Comparison of ENCODE assay signal across 1 cellular context in genomic region chr11:62909107-62909894, GRCh38.
TF ChIP-seq lines count a peak whose summit lies in the region.

No MANE protein-coding gene starts in this region.

TF ChIP-seq in K562, 482 proteins besides CTCF, POLR2A, EP300 and RAD21 (continued from another document):
- TF ChIP-seq, protein P1, sequence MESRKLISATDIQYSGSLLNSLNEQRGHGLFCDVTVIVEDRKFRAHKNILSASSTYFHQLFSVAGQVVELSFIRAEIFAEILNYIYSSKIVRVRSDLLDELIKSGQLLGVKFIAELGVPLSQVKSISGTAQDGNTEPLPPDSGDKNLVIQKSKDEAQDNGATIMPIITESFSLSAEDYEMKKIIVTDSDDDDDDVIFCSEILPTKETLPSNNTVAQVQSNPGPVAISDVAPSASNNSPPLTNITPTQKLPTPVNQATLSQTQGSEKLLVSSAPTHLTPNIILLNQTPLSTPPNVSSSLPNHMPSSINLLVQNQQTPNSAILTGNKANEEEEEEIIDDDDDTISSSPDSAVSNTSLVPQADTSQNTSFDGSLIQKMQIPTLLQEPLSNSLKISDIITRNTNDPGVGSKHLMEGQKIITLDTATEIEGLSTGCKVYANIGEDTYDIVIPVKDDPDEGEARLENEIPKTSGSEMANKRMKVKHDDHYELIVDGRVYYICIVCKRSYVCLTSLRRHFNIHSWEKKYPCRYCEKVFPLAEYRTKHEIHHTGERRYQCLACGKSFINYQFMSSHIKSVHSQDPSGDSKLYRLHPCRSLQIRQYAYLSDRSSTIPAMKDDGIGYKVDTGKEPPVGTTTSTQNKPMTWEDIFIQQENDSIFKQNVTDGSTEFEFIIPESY (CRISPR knock-in tag; IDR thresholded peaks at IDR 0.05): 0 out of 2 replicates have a peak, but pooled peaks have one; percentile 36
- TF ChIP-seq, protein P2, sequence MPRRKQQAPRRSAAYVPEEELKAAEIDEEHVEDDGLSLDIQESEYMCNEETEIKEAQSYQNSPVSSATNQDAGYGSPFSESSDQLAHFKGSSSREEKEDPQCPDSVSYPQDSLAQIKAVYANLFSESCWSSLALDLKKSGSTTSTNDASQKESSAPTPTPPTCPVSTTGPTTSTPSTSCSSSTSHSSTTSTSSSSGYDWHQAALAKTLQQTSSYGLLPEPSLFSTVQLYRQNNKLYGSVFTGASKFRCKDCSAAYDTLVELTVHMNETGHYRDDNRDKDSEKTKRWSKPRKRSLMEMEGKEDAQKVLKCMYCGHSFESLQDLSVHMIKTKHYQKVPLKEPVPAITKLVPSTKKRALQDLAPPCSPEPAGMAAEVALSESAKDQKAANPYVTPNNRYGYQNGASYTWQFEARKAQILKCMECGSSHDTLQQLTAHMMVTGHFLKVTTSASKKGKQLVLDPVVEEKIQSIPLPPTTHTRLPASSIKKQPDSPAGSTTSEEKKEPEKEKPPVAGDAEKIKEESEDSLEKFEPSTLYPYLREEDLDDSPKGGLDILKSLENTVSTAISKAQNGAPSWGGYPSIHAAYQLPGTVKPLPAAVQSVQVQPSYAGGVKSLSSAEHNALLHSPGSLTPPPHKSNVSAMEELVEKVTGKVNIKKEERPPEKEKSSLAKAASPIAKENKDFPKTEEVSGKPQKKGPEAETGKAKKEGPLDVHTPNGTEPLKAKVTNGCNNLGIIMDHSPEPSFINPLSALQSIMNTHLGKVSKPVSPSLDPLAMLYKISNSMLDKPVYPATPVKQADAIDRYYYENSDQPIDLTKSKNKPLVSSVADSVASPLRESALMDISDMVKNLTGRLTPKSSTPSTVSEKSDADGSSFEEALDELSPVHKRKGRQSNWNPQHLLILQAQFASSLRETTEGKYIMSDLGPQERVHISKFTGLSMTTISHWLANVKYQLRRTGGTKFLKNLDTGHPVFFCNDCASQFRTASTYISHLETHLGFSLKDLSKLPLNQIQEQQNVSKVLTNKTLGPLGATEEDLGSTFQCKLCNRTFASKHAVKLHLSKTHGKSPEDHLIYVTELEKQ (CRISPR knock-in tag; IDR thresholded peaks at IDR 0.05): no peak
- TF ChIP-seq ZFP30 (CRISPR knock-in tag; IDR thresholded peaks at IDR 0.05; ENCODE audit: borderline replicate concordance): no peak
- 0 out of 2 replicates have a peak, but pooled peaks have one; percentile 65 for TF ChIP-seq XRCC5 (IDR thresholded peaks at IDR 0.05; ENCODE audit: low read depth, low read length)
- peak; percentile 64; the same call in 1 of the 2 replicates for TF ChIP-seq SMC3 (conservative IDR thresholded peaks at IDR 0.05; ENCODE audit: insufficient read depth, low read depth, low read length)
- no peak for TF ChIP-seq CCAR2 (IDR thresholded peaks at IDR 0.05; ENCODE audit: low read depth, low read length)
- TF ChIP-seq CGGBP1 (CRISPR knock-in tag; IDR thresholded peaks at IDR 0.05): no peak
- TF ChIP-seq, protein P3, sequence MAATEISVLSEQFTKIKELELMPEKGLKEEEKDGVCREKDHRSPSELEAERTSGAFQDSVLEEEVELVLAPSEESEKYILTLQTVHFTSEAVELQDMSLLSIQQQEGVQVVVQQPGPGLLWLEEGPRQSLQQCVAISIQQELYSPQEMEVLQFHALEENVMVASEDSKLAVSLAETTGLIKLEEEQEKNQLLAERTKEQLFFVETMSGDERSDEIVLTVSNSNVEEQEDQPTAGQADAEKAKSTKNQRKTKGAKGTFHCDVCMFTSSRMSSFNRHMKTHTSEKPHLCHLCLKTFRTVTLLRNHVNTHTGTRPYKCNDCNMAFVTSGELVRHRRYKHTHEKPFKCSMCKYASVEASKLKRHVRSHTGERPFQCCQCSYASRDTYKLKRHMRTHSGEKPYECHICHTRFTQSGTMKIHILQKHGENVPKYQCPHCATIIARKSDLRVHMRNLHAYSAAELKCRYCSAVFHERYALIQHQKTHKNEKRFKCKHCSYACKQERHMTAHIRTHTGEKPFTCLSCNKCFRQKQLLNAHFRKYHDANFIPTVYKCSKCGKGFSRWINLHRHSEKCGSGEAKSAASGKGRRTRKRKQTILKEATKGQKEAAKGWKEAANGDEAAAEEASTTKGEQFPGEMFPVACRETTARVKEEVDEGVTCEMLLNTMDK (IDR thresholded peaks at IDR 0.05; ENCODE audit: borderline replicate concordance, insufficient read depth, low read depth, low read length, poor library complexity, severe bottlenecking): peak; percentile 77
- TF ChIP-seq TEAD4 (IDR thresholded peaks at IDR 0.05; ENCODE audit: low read length): no peak
- no peak for TF ChIP-seq TEAD4 (CRISPR knock-in tag; IDR thresholded peaks at IDR 0.05; ENCODE audit: borderline replicate concordance)
